In genomic region chr10:18610517-18610916, GRCh38 we compare ENCODE assay signal across 8 cellular contexts. TPM values are rescaled to one million over a fixed set of nuclear protein-coding genes. Genes with fewer than 3 reads are reported as not detected.
DNase-seq lines count a peak whose midpoint lies in the region; ATAC-seq and TF ChIP-seq lines count a peak whose summit lies in the region.

No MANE protein-coding gene starts in this region.

- H3K27ac Mint-ChIP-seq in MCF 10A (ENCODE audit: low read depth, unreplicated experiment) (peak overlapping the region; percentile 90), natural killer cell (peak overlapping the region in 1 of 2 donors; percentile 20)

- peaks cover 27% of the 10 kb centered on the region for H3K4me1 Mint-ChIP-seq in MCF 10A (ENCODE audit: insufficient read depth, unreplicated experiment)
- no peaks in the 10 kb centered on the region for H3K4me1 Mint-ChIP-seq in natural killer cell

- peak; percentile 51 for DNase-seq in AG10803 (ENCODE audit: low read depth)
- DNase-seq in LNCaP clone FGC (ENCODE audit: low read depth): peak; percentile 97
- DNase-seq in MCF 10A (ENCODE audit: unreplicated experiment): peak; percentile 84
- DNase-seq in natural killer cell: no peak
- DNase-seq in activated CD4-positive, alpha-beta T cell treated with anti-CD3 and anti-CD28 coated beads, Interleukin-2, amount 50 U/mL, for 48 hours: no peak
- no peak for DNase-seq in NCI-H1048 (lab: John Stamatoyannopoulos, UW)

- WGBS in liver: 36% methylated on average over 3 of the region's 3 CpGs

- TF ChIP-seq RAD21 in liver (IDR thresholded peaks at IDR 0.05): peak; percentile 64 to 67

- peaks cover 30% of the 10 kb centered on the region for H3K36me3 Mint-ChIP-seq in MCF 10A (ENCODE audit: insufficient read depth, unreplicated experiment)
- peaks cover 7% of the 10 kb centered on the region for H3K36me3 Mint-ChIP-seq in natural killer cell

- no peaks in the 10 kb centered on the region for H3K9me3 ChIP-seq in liver (ENCODE audit: control insufficient read depth in 4 of 4, low read length in 3 of 4)

- H3K27ac ChIP-seq in liver (ENCODE audit: low read depth in 1 of 2, low read length in 2 of 2): peak overlapping the region; percentile 58 to 76

- POLR2A ChIA-PET in MCF 10A (lab: Yijun Ruan, JAX): interaction anchor here (0.7 kb wide), 1 partner anchor 41 kb away, joined by 3 read pairs; the partner anchor contains the start of gene NSUN6

- H3K27me3 ChIP-seq in liver (ENCODE audit: control insufficient read depth in 4 of 4, insufficient read depth in 4 of 4, low read length in 3 of 4): no peaks in the 10 kb centered on the region

- peaks cover 0 to 8% (median 3%) of the 10 kb centered on the region in 4 donors for H3K4me1 ChIP-seq in liver (ENCODE audit: control insufficient read depth in 4 of 4, insufficient read depth in 4 of 4, low read length in 3 of 4)

- no peaks in the 10 kb centered on the region for H3K9me3 Mint-ChIP-seq in MCF 10A (ENCODE audit: unreplicated experiment)
- no peaks in the 10 kb centered on the region for H3K9me3 Mint-ChIP-seq in natural killer cell

- CTCF ChIA-PET in MCF 10A (lab: Yijun Ruan, JAX): no interaction called here

- H3K9ac ChIP-seq in liver (ENCODE audit: low read depth in 1 of 2, low read length in 2 of 2): peak overlapping the region in 1 of 2 donors; percentile 71

- H3K36me3 ChIP-seq in liver (ENCODE audit: control insufficient read depth in 4 of 4, insufficient read depth in 3 of 4, low read depth in 1 of 4, low read length in 3 of 4): peaks cover 4 to 38% (median 28%) of the 10 kb centered on the region in 4 donors

- H3K4me3 ChIP-seq in AG10803 (ENCODE audit: low read length) (no peak overlapping the region), LNCaP clone FGC (ENCODE audit: low read depth, low read length) (no peak overlapping the region), liver (ENCODE audit: low read depth in 1 of 3, low read length in 3 of 3) (no peak overlapping the region)

- no peak for ATAC-seq in natural killer cell
- ATAC-seq in GM21825 (IDR thresholded peaks at IDR 0.05; ENCODE audit: unreplicated experiment): no peak

- H3K4me3 Mint-ChIP-seq in MCF 10A (ENCODE audit: unreplicated experiment) (peak overlapping the region; percentile 22), natural killer cell (no peak overlapping the region)

- no TSS peak for BruUV-seq in MCF 10A (replicated peaks; lab: Mats Ljungman, UMichigan)

- TF ChIP-seq CTCF in AG10803 (conservative IDR thresholded peaks at IDR 0.05; ENCODE audit: low read length) (no peak), LNCaP clone FGC (IDR thresholded peaks at IDR 0.05; ENCODE audit: control insufficient read depth, extremely low read depth, insufficient read depth) (no peak), MCF 10A (IDR thresholded peaks at IDR 0.05; ENCODE audit: unreplicated experiment) (no peak), liver (IDR thresholded peaks at IDR 0.05; ENCODE audit: low read depth, low read length, missing input control) (no peak), natural killer cell (IDR thresholded peaks at IDR 0.05) (no peak)

- intact Hi-C loops in MCF 10A (cut with micrococcal nuclease): no loop called here
- intact Hi-C loops in natural killer cell (cut with micrococcal nuclease): no loop called here

- H3K27me3 Mint-ChIP-seq in MCF 10A (ENCODE audit: insufficient read depth, unreplicated experiment): no peaks in the 10 kb centered on the region
- no peaks in the 10 kb centered on the region for H3K27me3 Mint-ChIP-seq in natural killer cell (ENCODE audit: low read depth in 2 of 2)

TF ChIP-seq in liver, 16 proteins besides CTCF, POLR2A, EP300 and RAD21:
- TF ChIP-seq FOXA2 (IDR thresholded peaks at IDR 0.05) (peak; percentile 76), ATF3 (IDR thresholded peaks at IDR 0.05) (peak; percentile 99), RXRA (IDR thresholded peaks at IDR 0.05) (peak; percentile 96), FOXA1 (IDR thresholded peaks at IDR 0.05) (peak; percentile 88), SP1 (IDR thresholded peaks at IDR 0.05) (peak; percentile 93), JUND (IDR thresholded peaks at IDR 0.05) (peak; percentile 100), GABPA (IDR thresholded peaks at IDR 0.05 in 1 of 2, conservative IDR thresholded peaks at IDR 0.05 in 1 of 2) (peak; percentile 41 to 83), EGR1 (IDR thresholded peaks at IDR 0.05; ENCODE audit: low read depth in 2 of 2) (peak in 1 of 2 donors; percentile 54), REST (IDR thresholded peaks at IDR 0.05) (peak; percentile 63), NR2F2 (IDR thresholded peaks at IDR 0.05) (peak; percentile 89), HNF4G (IDR thresholded peaks at IDR 0.05) (no peak), TAF1 (conservative IDR thresholded peaks at IDR 0.05) (peak; percentile 50), ZBTB33 (IDR thresholded peaks at IDR 0.05) (peak; percentile 69), MAX (IDR thresholded peaks at IDR 0.05) (peak; percentile 74), HNF4A (conservative IDR thresholded peaks at IDR 0.05) (peak; percentile 78), YY1 (IDR thresholded peaks at IDR 0.05) (peak; percentile 84)

RNA-seq across cellular contexts. Expression of gene NSUN6, which starts 40.9 kb away (rescaled TPM):
- 16.0 and 16.2 TPM in 2 replicates for total RNA-seq in MCF 10A (2022)
- total RNA-seq in liver: 10 to 100 TPM; 17.1 to 47.6 TPM
- 10 to 100 TPM; 16.3 to 32.9 TPM for polyA plus RNA-seq in liver
- 10 to 100 TPM; 25.7 to 36.9 (median 26.4) TPM for total RNA-seq in natural killer cell

RNA-seq across cellular contexts. Expression of gene ARL5B, which starts 48.7 kb away (rescaled TPM):
- 22.0 and 23.1 TPM in 2 replicates for total RNA-seq in MCF 10A (2022)
- 10 to 100 TPM; 18.6 to 19.5 TPM for total RNA-seq in liver
- 1 to 10 TPM; 5.2 to 6.0 TPM for polyA plus RNA-seq in liver
- 10 to 100 TPM; 19.1 to 25.9 (median 20.8) TPM for total RNA-seq in natural killer cell

Comparison
In these comparisons a context has a peak if more than half of its experiments do, and no peak if none do; other contexts are left out.
1. DNase-seq: peak in AG10803 (single experiment), LNCaP clone FGC (single experiment) and MCF 10A (single experiment); none in natural killer cell (single experiment), activated CD4-positive, alpha-beta T cell treated with anti-CD3 and anti-CD28 coated beads, Interleukin-2, amount 50 U/mL, for 48 hours (0 of 2) and NCI-H1048 (single experiment).